21 cellular contexts compared by ENCODE assay signal in genomic region chr5:109987355-109987754, GRCh38.
DNase-seq lines count a peak whose midpoint lies in the region; ATAC-seq and TF ChIP-seq lines count a peak whose summit lies in the region.
"Had no signal": no experiment of that assay in that cellular context is flagged by ENCODE, and none has a peak within 500 bp of the region (broad histone marks: within the 10 kb centered on the region; RNA-seq: fewer than 3 reads in every experiment).

No MANE protein-coding gene starts in this region.

- H3K9me2 ChIP-seq in PC-3 (replicated peaks; ENCODE audit: low read length), result no peaks in the 10 kb centered on the region

- H2AFZ ChIP-seq in PC-3 (ENCODE audit: low read length), result peak overlapping the region; percentile 29; the same call in 1 of the 2 replicates

- intact Hi-C loops in PC-3 (cut with micrococcal nuclease), result no loop called here
- intact Hi-C loops in sigmoid colon (cut with DNase I), result no loop called here

- H3K9me3 ChIP-seq in PC-3 (ENCODE audit: low read length) (no peaks in the 10 kb centered on the region), sigmoid colon (no peaks in the 10 kb centered on the region)
- H3K9me3 ChIP-seq: esophagus squamous epithelium, neutrophil, thyroid gland had no signal

- no peak for TF ChIP-seq POLR2A in sigmoid colon (IDR thresholded peaks at IDR 0.05)

- ATAC-seq in PC-3, result no peak
- ATAC-seq in HG02642 (IDR thresholded peaks at IDR 0.05; ENCODE audit: poor library complexity, unreplicated experiment), result no peak
- no peak for ATAC-seq in GM19452 (IDR thresholded peaks at IDR 0.05; ENCODE audit: unreplicated experiment)
- ATAC-seq: activated CD4-positive, CD25-positive, alpha-beta regulatory T cell treated with anti-CD3 and anti-CD28 coated beads, Interleukin-2, amount 50 U/mL, for 24 hours; activated CD8-positive, alpha-beta T cell treated with anti-CD3 and anti-CD28 coated beads, Interleukin-2, amount 10 ng/mL, durations not matched to agents 7 days and 5 days had no signal

- H3K27me3 ChIP-seq in PC-3 (ENCODE audit: low read length) (no peaks in the 10 kb centered on the region), sigmoid colon (no peaks in the 10 kb centered on the region)
- H3K27me3 ChIP-seq: esophagus squamous epithelium, neutrophil, thyroid gland had no signal

- no peak for TF ChIP-seq EP300 in sigmoid colon (IDR thresholded peaks at IDR 0.05)

- POLR2A ChIA-PET in PC-3 (lab: Charles Lee; ENCODE audit: unreplicated experiment), result no interaction called here

- H3K27ac ChIP-seq in PC-3 (ENCODE audit: low read length) (no peak overlapping the region), coronary artery (peak overlapping the region; percentile 76 to 86), sigmoid colon (peak overlapping the region in 3 of 4 donors; percentile 28 to 64 (median 58))
- H3K27ac ChIP-seq: esophagus squamous epithelium, neutrophil, thyroid gland had no signal

- H3K79me2 ChIP-seq in PC-3 (ENCODE audit: low read length), result no peaks in the 10 kb centered on the region

- H4K20me1 ChIP-seq in PC-3 (ENCODE audit: low read length), result no peaks in the 10 kb centered on the region

- BruUV-seq in PC-3 (replicated peaks; lab: Mats Ljungman, UMichigan), result no TSS peak

- TF ChIP-seq CTCF in PC-3 (conservative IDR thresholded peaks at IDR 0.05; ENCODE audit: low read depth, low read length) (no peak), coronary artery (IDR thresholded peaks at IDR 0.05) (no peak), sigmoid colon (IDR thresholded peaks at IDR 0.05) (no peak)

- no peak overlapping the region for H3K9ac ChIP-seq in PC-3 (ENCODE audit: low read length)

- CTCF ChIA-PET in PC-3 (lab: Charles Lee), result interaction anchor here (0.7 kb wide), 1 partner anchor 12 kb away, joined by 3 read pairs; no protein-coding TSS in a partner anchor

- H3K36me3 ChIP-seq in PC-3 (ENCODE audit: low read depth, low read length) (no peaks in the 10 kb centered on the region), sigmoid colon (no peaks in the 10 kb centered on the region)
- H3K36me3 ChIP-seq: esophagus squamous epithelium, neutrophil, thyroid gland had no signal

- H3K4me1 ChIP-seq in PC-3 (ENCODE audit: insufficient read depth, low read length) (peaks cover 13% of the 10 kb centered on the region), sigmoid colon (peaks cover 0 to 17% (median 13%) of the 10 kb centered on the region in 4 donors)
- H3K4me1 ChIP-seq: esophagus squamous epithelium, thyroid gland had no signal

- no peaks in the 10 kb centered on the region for H3F3A ChIP-seq in PC-3 (ENCODE audit: low read length, unreplicated experiment)

- no peak overlapping the region for H3K4me2 ChIP-seq in PC-3 (ENCODE audit: low read length)

- DNase-seq in EL (peak; percentile 6), PC-3 (no peak), coronary artery (ENCODE audit: low spot score) (no peak), sigmoid colon (no peak), HPDE6-E6E7 (ENCODE audit: extremely low spot score) (no peak), medulla oblongata (ENCODE audit: extremely low spot score) (no peak)
- DNase-seq: activated CD8-positive, alpha-beta T cell treated with anti-CD3 and anti-CD28 coated beads, Interleukin-2, amount 10 ng/mL, durations not matched to agents 7 days and 5 days; activated effector memory CD4-positive, alpha-beta T cell treated with Interleukin-2 at 50 U/mL for 16 hours; activated T-cell treated with anti-CD3 and anti-CD28 coated beads for 4 hours; esophagus squamous epithelium; HFFc6; kidney; NCI-H1694; NCI-H524 treated with DMSO at 0.1 percent for 48 hours; T-helper 1 cell; thyroid gland had no signal

- H3K4me3 ChIP-seq in PC-3 (ENCODE audit: low read length) (no peak overlapping the region), coronary artery (no peak overlapping the region), sigmoid colon (no peak overlapping the region)
- H3K4me3 ChIP-seq: esophagus squamous epithelium, lung, thyroid gland had no signal

- 0 to 3% methylated on average over 1 of the region's 1 CpG for WGBS in sigmoid colon, 2 donors
